1 cellular context compared by ENCODE assay signal in the genomic region with DNA sequence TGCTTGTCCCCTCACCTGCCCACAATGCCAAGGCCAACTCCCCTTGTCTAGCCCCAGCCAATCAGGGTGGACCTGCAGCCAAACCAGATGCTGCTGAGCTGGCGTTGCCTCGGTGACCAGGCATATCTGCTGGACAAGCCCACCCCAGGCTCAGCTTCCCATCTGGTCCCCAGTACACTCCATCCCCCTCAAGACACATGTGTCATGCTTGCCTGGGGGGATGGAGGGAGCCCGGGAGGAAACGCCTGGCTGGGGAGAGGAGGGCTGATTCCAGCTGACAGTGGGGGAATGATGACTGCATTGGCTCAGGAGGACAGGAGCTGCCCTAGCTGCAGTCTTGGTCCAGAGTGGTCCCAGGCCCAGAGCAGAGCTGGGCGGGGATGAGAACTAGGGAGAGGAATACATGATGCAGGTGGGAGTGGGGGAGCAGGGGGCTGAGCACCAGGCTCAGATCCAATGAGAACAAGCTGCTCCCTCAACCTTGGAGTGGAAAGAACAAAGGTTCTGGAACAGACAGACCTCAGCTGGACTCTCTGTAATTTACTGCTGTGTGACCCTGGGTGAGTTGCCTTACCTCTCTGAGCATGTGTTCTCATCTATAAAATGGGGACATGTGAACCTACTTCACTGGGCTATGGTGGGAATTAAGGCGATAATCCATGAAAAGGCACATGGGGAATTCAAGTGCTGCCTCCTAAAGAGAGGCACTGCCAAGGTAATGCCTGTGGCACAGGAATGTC.
TF ChIP-seq lines count a peak whose summit lies in the region.

No MANE protein-coding gene starts in this region.

TF ChIP-seq in HEK293, 187 proteins besides CTCF, POLR2A, EP300 and RAD21 (continued from another document and continues in another):
- TF ChIP-seq, protein P1, sequence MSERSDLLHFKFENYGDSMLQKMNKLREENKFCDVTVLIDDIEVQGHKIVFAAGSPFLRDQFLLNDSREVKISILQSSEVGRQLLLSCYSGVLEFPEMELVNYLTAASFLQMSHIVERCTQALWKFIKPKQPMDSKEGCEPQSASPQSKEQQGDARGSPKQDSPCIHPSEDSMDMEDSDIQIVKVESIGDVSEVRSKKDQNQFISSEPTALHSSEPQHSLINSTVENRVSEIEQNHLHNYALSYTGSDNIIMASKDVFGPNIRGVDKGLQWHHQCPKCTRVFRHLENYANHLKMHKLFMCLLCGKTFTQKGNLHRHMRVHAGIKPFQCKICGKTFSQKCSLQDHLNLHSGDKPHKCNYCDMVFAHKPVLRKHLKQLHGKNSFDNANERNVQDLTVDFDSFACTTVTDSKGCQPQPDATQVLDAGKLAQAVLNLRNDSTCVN (tag by site-specific recombination; optimal IDR thresholded peaks at IDR 0.05), result no peak
- TF ChIP-seq, protein P2, sequence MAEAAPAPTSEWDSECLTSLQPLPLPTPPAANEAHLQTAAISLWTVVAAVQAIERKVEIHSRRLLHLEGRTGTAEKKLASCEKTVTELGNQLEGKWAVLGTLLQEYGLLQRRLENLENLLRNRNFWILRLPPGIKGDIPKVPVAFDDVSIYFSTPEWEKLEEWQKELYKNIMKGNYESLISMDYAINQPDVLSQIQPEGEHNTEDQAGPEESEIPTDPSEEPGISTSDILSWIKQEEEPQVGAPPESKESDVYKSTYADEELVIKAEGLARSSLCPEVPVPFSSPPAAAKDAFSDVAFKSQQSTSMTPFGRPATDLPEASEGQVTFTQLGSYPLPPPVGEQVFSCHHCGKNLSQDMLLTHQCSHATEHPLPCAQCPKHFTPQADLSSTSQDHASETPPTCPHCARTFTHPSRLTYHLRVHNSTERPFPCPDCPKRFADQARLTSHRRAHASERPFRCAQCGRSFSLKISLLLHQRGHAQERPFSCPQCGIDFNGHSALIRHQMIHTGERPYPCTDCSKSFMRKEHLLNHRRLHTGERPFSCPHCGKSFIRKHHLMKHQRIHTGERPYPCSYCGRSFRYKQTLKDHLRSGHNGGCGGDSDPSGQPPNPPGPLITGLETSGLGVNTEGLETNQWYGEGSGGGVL (tag by site-specific recombination; IDR thresholded peaks at IDR 0.05), result peak; percentile 81
- 0 out of 2 replicates have a peak, but pooled peaks have one; percentile 29 for TF ChIP-seq GLIS2 (tag by site-specific recombination; IDR thresholded peaks at IDR 0.05)
- TF ChIP-seq ZNF394 (tag by site-specific recombination; IDR thresholded peaks at IDR 0.05; ENCODE audit: borderline replicate concordance), result no peak
- TF ChIP-seq ZNF549 (tag by site-specific recombination; IDR thresholded peaks at IDR 0.05), result no peak
- TF ChIP-seq ZNF202 (tag by site-specific recombination; IDR thresholded peaks at IDR 0.05; ENCODE audit: borderline replicate concordance), result no peak
- TF ChIP-seq SP2 (tag by site-specific recombination; IDR thresholded peaks at IDR 0.05), result peak; percentile 21; the same call in 1 of the 2 replicates
- no peak for TF ChIP-seq ZNF530 (tag by site-specific recombination; IDR thresholded peaks at IDR 0.05; ENCODE audit: low read depth)
- no peak for TF ChIP-seq SCRT1 (tag by site-specific recombination; IDR thresholded peaks at IDR 0.05; ENCODE audit: borderline replicate concordance)
- TF ChIP-seq ZNF274 (IDR thresholded peaks at IDR 0.05; ENCODE audit: low read length), result no peak
- no peak for TF ChIP-seq ZNF274 (tag by site-specific recombination; IDR thresholded peaks at IDR 0.05; ENCODE audit: borderline replicate concordance)
- TF ChIP-seq PATZ1 (tag by site-specific recombination; IDR thresholded peaks at IDR 0.05), result peak; percentile 18; the same call in 1 of the 2 replicates
- no peak for TF ChIP-seq ZNF837 (tag by site-specific recombination; IDR thresholded peaks at IDR 0.05)
- no peak; the same call in 1 of the 2 replicates for TF ChIP-seq ZBTB7A (tag by site-specific recombination; IDR thresholded peaks at IDR 0.05; ENCODE audit: low read depth)
- TF ChIP-seq ZNF571 (tag by site-specific recombination; IDR thresholded peaks at IDR 0.05), result no peak
- no peak for TF ChIP-seq ZNF585B (tag by site-specific recombination; IDR thresholded peaks at IDR 0.05)
- no peak for TF ChIP-seq PRDM6 (tag by site-specific recombination; IDR thresholded peaks at IDR 0.05)
- TF ChIP-seq ZNF157 (tag by site-specific recombination; IDR thresholded peaks at IDR 0.05), result no peak
- TF ChIP-seq ZNF2 (tag by site-specific recombination; IDR thresholded peaks at IDR 0.05), result no peak
- TF ChIP-seq HOXD13 (CRISPR knock-in tag; IDR thresholded peaks at IDR 0.05; ENCODE audit: borderline replicate concordance), result no peak
- no peak for TF ChIP-seq ZNF529 (tag by site-specific recombination; IDR thresholded peaks at IDR 0.05; ENCODE audit: insufficient replicate concordance)
- TF ChIP-seq, protein P3, sequence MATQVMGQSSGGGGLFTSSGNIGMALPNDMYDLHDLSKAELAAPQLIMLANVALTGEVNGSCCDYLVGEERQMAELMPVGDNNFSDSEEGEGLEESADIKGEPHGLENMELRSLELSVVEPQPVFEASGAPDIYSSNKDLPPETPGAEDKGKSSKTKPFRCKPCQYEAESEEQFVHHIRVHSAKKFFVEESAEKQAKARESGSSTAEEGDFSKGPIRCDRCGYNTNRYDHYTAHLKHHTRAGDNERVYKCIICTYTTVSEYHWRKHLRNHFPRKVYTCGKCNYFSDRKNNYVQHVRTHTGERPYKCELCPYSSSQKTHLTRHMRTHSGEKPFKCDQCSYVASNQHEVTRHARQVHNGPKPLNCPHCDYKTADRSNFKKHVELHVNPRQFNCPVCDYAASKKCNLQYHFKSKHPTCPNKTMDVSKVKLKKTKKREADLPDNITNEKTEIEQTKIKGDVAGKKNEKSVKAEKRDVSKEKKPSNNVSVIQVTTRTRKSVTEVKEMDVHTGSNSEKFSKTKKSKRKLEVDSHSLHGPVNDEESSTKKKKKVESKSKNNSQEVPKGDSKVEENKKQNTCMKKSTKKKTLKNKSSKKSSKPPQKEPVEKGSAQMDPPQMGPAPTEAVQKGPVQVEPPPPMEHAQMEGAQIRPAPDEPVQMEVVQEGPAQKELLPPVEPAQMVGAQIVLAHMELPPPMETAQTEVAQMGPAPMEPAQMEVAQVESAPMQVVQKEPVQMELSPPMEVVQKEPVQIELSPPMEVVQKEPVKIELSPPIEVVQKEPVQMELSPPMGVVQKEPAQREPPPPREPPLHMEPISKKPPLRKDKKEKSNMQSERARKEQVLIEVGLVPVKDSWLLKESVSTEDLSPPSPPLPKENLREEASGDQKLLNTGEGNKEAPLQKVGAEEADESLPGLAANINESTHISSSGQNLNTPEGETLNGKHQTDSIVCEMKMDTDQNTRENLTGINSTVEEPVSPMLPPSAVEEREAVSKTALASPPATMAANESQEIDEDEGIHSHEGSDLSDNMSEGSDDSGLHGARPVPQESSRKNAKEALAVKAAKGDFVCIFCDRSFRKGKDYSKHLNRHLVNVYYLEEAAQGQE (tag by site-specific recombination; IDR thresholded peaks at IDR 0.05), result no peak
- no peak for TF ChIP-seq SCRT2 (tag by site-specific recombination; IDR thresholded peaks at IDR 0.05)
- 0 out of 2 replicates have a peak, but pooled peaks have one; percentile 16 for TF ChIP-seq ZNF600 (tag by site-specific recombination; IDR thresholded peaks at IDR 0.05)
- no peak for TF ChIP-seq ZNF354C (tag by site-specific recombination; IDR thresholded peaks at IDR 0.05; ENCODE audit: borderline replicate concordance, low read depth)
- TF ChIP-seq MYNN (tag by site-specific recombination; IDR thresholded peaks at IDR 0.05; ENCODE audit: borderline replicate concordance), result no peak
- TF ChIP-seq ZNF366 (tag by site-specific recombination; conservative IDR thresholded peaks at IDR 0.05), result no peak; the same call in 1 of the 2 replicates
- TF ChIP-seq ZNF169 (tag by site-specific recombination; IDR thresholded peaks at IDR 0.05), result no peak
- no peak for TF ChIP-seq ZNF670 (tag by site-specific recombination; IDR thresholded peaks at IDR 0.05; ENCODE audit: low read depth)
- TF ChIP-seq ZFHX2 (tag by site-specific recombination; conservative IDR thresholded peaks at IDR 0.05), result no peak
- TF ChIP-seq, protein P4, sequence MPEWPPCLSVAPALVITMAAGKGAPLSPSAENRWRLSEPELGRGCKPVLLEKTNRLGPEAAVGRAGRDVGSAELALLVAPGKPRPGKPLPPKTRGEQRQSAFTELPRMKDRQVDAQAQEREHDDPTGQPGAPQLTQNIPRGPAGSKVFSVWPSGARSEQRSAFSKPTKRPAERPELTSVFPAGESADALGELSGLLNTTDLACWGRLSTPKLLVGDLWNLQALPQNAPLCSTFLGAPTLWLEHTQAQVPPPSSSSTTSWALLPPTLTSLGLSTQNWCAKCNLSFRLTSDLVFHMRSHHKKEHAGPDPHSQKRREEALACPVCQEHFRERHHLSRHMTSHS (tag by site-specific recombination; IDR thresholded peaks at IDR 0.05), result no peak
- no peak for TF ChIP-seq ZIC2 (tag by site-specific recombination; IDR thresholded peaks at IDR 0.05)
- no peak for TF ChIP-seq ZNF302 (tag by site-specific recombination; IDR thresholded peaks at IDR 0.05; ENCODE audit: low read depth)
- peak; percentile 54; the same call in 1 of the 2 replicates for TF ChIP-seq ZNF768 (tag by site-specific recombination; IDR thresholded peaks at IDR 0.05)
- TF ChIP-seq ZNF626 (tag by site-specific recombination; IDR thresholded peaks at IDR 0.05), result no peak
- no peak for TF ChIP-seq ZNF776 (tag by site-specific recombination; IDR thresholded peaks at IDR 0.05; ENCODE audit: borderline replicate concordance)
- no peak for TF ChIP-seq ZXDB (tag by site-specific recombination; IDR thresholded peaks at IDR 0.05)
- no peak for TF ChIP-seq ZNF148 (tag by site-specific recombination; IDR thresholded peaks at IDR 0.05; ENCODE audit: borderline replicate concordance)
- no peak for TF ChIP-seq ZNF19 (tag by site-specific recombination; IDR thresholded peaks at IDR 0.05; ENCODE audit: low read depth)
- peak; percentile 50; the same call in 1 of the 2 replicates for TF ChIP-seq GLIS1 (tag by site-specific recombination; IDR thresholded peaks at IDR 0.05)
